8 cellular contexts compared by ENCODE assay signal in genomic region chr16:70267516-70267915, GRCh38. TPM values are rescaled to one million over a fixed set of nuclear protein-coding genes. Genes with fewer than 3 reads are reported as not detected.
DNase-seq lines count a peak whose midpoint lies in the region; ATAC-seq and TF ChIP-seq lines count a peak whose summit lies in the region.

No MANE protein-coding gene starts in this region.

- H3K27ac ChIP-seq in HEK293 (ENCODE audit: extremely low read depth, low read depth, low read length) (no peak overlapping the region), foreskin keratinocyte (no peak overlapping the region)

- TF ChIP-seq CTCF in HEK293 (tag by site-specific recombination; IDR thresholded peaks at IDR 0.05) (no peak), foreskin keratinocyte (conservative IDR thresholded peaks at IDR 0.05) (peak; percentile 61)

- CTCF ChIA-PET in HEK293 (lab: Yijun Ruan, JAX) = interaction anchor here (0.6 to 2.6 kb wide), 12 partner anchors 8 to 278 kb away, joined by 3 to 19 read pairs (median 4); partner anchors contain the start of gene EXOSC6

- H3K4me3 ChIP-seq in HEK293 (ENCODE audit: low read depth, low read length) = no peak overlapping the region

- POLR2A ChIA-PET in HEK293 (lab: Yijun Ruan, JAX) = interaction anchor here (0.6 to 1.6 kb wide), 3 partner anchors 16 to 121 kb away, joined by 3 to 5 read pairs (median 4); partner anchors contain the start of genes AARS1 and EXOSC6

- ATAC-seq in foreskin keratinocyte (peak; percentile 48), HG03442 (IDR thresholded peaks at IDR 0.05; ENCODE audit: unreplicated experiment) (no peak), HG02571 (IDR thresholded peaks at IDR 0.05; ENCODE audit: unreplicated experiment) (no peak)

- H3K36me3 ChIP-seq in HEK293 (ENCODE audit: control insufficient read depth in 2 of 2, insufficient read depth in 1 of 2, low read length in 2 of 2) = peaks cover 78 to 91% of the 10 kb centered on the region in 2 experiments

- H3K27me3 ChIP-seq in foreskin keratinocyte = no peaks in the 10 kb centered on the region

- H3K4me1 ChIP-seq in HEK293 (ENCODE audit: control insufficient read depth, insufficient read depth, low read length) (no peaks in the 10 kb centered on the region), foreskin keratinocyte (no peaks in the 10 kb centered on the region)

- H3K9me3 ChIP-seq in HEK293 (ENCODE audit: control insufficient read depth, insufficient read depth, low read depth, low read length) = no peaks in the 10 kb centered on the region

- DNase-seq in NCI-H524 (lab: John Stamatoyannopoulos, UW) (peak; percentile 29 to 56), NCI-H524 treated with DMSO at 0.1 percent for 48 hours (lab: John Stamatoyannopoulos, UW) (no peak), SKM-1 (lab: John Stamatoyannopoulos, UW; ENCODE audit: unreplicated experiment) (peak; percentile 44), foreskin keratinocyte (no peak), superior temporal gyrus (ENCODE audit: extremely low spot score) (peak; percentile 21)

TF ChIP-seq in HEK293, 187 proteins besides CTCF, POLR2A, EP300 and RAD21:
- no peak for TF ChIP-seq ZNF18 (tag by site-specific recombination; IDR thresholded peaks at IDR 0.05)
- 0 out of 2 replicates have a peak, but pooled peaks have one; percentile 42 for TF ChIP-seq ZNF660 (tag by site-specific recombination; IDR thresholded peaks at IDR 0.05)
- TF ChIP-seq ZNF654 (tag by site-specific recombination; IDR thresholded peaks at IDR 0.05; ENCODE audit: low read depth) = 0 out of 2 replicates have a peak, but pooled peaks have one; percentile 8
- TF ChIP-seq ZNF10 (tag by site-specific recombination; IDR thresholded peaks at IDR 0.05) = peak; percentile 58; the same call in 1 of the 2 replicates
TF ChIP-seq in HEK293: peak in this region for 3.

RNA-seq across cellular contexts. Expression of gene EXOSC6, which starts 15.8 kb away (rescaled TPM):
- 15.0 and 16.6 TPM in 2 replicates for total RNA-seq in foreskin keratinocyte
- polyA plus RNA-seq in foreskin keratinocyte = 8.6 and 9.3 TPM in 2 replicates

RNA-seq across cellular contexts. Expression of gene AARS1, which starts 21.8 kb away (rescaled TPM):
- 105 and 125 TPM in 2 replicates for total RNA-seq in foreskin keratinocyte
- polyA plus RNA-seq in foreskin keratinocyte = 68.4 and 69.6 TPM in 2 replicates

RNA-seq across cellular contexts. Expression of gene DDX19B, which starts 31.5 kb away (rescaled TPM):
- 22.9 and 24.3 TPM in 2 replicates for total RNA-seq in foreskin keratinocyte
- polyA plus RNA-seq in foreskin keratinocyte = 21.2 and 25.0 TPM in 2 replicates

Comparison
In these comparisons a context has a peak if more than half of its experiments do, and no peak if none do; other contexts are left out.
1. DNase-seq: peak in NCI-H524 (2 of 2), SKM-1 (single experiment) and superior temporal gyrus (single experiment); none in NCI-H524 treated with DMSO at 0.1 percent for 48 hours (single experiment) and foreskin keratinocyte (0 of 2).